ENCODE assay signal across 10 cellular contexts in genomic region chr2:159091981-159092380, GRCh38.
DNase-seq lines count a peak whose midpoint lies in the region; ATAC-seq and TF ChIP-seq lines count a peak whose summit lies in the region.
"Had no signal": no experiment of that assay in that cellular context is flagged by ENCODE, and none has a peak within 500 bp of the region (broad histone marks: within the 10 kb centered on the region; RNA-seq: fewer than 3 reads in every experiment).

No MANE protein-coding gene starts in this region.

- peaks cover 82% of the 10 kb centered on the region for H3K4me1 ChIP-seq in SJSA1 (replicated peaks)
- H3K4me1 ChIP-seq in lower lobe of right lung, result peaks cover 66% of the 10 kb centered on the region

- H3K4me3 Mint-ChIP-seq in CD14-positive monocyte, result peak overlapping the region; percentile 49 to 87

- no peak overlapping the region for H3K27ac Mint-ChIP-seq in CD14-positive monocyte

- DNase-seq in CD14-positive monocyte (ENCODE audit: low spot score) (no peak), SJSA1 (ENCODE audit: low read depth in 1 of 2, low spot score in 2 of 2) (no peak), lower lobe of right lung (no peak), NCI-H774 (lab: John Stamatoyannopoulos, UW) (no peak), NCI-H1417 (lab: John Stamatoyannopoulos, UW) (no peak)
- DNase-seq: NCI-H1092 treated with DMSO at 0.1 percent for 48 hours, nucleus accumbens had no signal

- H3K9me3 Mint-ChIP-seq in CD14-positive monocyte, result peaks cover 11 to 19% (median 15%) of the 10 kb centered on the region in 7 donors

- peaks cover 40% of the 10 kb centered on the region for H3K4me1 Mint-ChIP-seq in CD14-positive monocyte

- H3K36me3 Mint-ChIP-seq in CD14-positive monocyte, result no peaks in the 10 kb centered on the region

- no peak for TF ChIP-seq CTCF in CD14-positive monocyte (IDR thresholded peaks at IDR 0.05)
- no peak for TF ChIP-seq CTCF in lower lobe of right lung (IDR thresholded peaks at IDR 0.05)

- H3K27me3 Mint-ChIP-seq in CD14-positive monocyte (ENCODE audit: low read depth in 3 of 3), result peaks cover 0 to 7% (median 0%) of the 10 kb centered on the region in 3 donors

- H3K27me3 ChIP-seq in SJSA1 (replicated peaks), result no peaks in the 10 kb centered on the region
- no peaks in the 10 kb centered on the region for H3K27me3 ChIP-seq in lower lobe of right lung (ENCODE audit: low read depth)

- peak; percentile 49 for ATAC-seq in GM21390 (IDR thresholded peaks at IDR 0.05; ENCODE audit: unreplicated experiment)
- peak; percentile 61 to 65 for ATAC-seq in lower lobe of right lung
- ATAC-seq in HG02870 (IDR thresholded peaks at IDR 0.05; ENCODE audit: unreplicated experiment), result no peak
- ATAC-seq in HG03521 (IDR thresholded peaks at IDR 0.05; ENCODE audit: unreplicated experiment), result no peak

- H3K9me3 ChIP-seq in SJSA1 (replicated peaks) (0 out of 2 replicates have a peak, but pooled peaks cover 5% of the 10 kb centered on the region), lower lobe of right lung (peaks cover 5% of the 10 kb centered on the region)

- intact Hi-C loops in CD14-positive monocyte (cut with micrococcal nuclease), result no loop called here
- intact Hi-C loops in lower lobe of right lung (cut with DNase I), result no loop called here

- H3K36me3 ChIP-seq in SJSA1 (peaks cover 3% of the 10 kb centered on the region; the same call in 1 of the 2 replicates), lower lobe of right lung (no peaks in the 10 kb centered on the region)

- H3K27ac ChIP-seq in SJSA1, result peak overlapping the region; percentile 90
- H3K27ac ChIP-seq in lower lobe of right lung, result peak overlapping the region; percentile 60

- H3K4me3 ChIP-seq in SJSA1 (no peak overlapping the region), lower lobe of right lung (no peak overlapping the region)

Comparison
In these comparisons a context has a peak if more than half of its experiments do, and no peak if none do; other contexts are left out.
1. ATAC-seq: peak in GM21390 (single experiment) and lower lobe of right lung (2 of 2); none in HG02870 (single experiment) and HG03521 (single experiment).